14 cellular contexts compared by ENCODE assay signal in the genomic region with DNA sequence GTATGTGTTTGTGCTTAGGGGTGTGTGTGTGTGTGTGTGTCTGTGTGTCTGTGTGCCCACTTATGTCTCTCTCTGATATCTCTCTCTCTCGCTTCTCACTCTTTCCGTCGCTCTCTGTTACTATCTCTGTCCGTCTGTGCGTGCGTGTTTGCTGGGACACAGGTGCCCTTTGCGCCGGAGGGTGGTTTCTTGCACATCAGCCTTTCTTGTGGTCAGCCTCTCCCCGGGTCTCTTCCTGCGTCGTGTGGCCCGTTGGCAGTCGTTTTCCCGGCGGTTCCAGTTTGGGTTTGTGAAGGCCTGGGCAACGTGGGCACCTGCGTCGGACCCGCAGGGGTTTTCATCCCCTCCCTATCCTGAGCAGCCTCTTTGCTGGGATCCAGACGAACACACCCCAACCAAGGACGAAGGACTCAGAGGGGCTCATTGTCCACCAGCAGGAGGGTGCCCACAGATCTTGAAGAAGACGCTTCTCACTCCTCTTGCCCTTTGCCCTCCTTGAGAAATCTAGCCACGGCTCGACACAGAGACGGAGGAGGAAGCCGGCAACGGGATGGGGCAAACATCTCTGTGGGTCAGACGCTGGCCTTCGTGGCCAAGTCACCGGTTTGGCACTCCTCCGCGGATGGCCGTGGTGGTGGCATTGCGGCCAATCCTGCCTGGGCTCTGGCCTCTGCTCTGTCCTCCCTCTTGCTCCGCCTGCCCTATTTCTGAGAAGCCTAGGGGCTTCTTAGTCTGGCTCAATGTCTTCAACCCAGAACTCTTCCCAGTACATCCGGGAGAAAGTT. TPM values are rescaled to one million over a fixed set of nuclear protein-coding genes. Genes with fewer than 3 reads are reported as not detected.
DNase-seq lines count a peak whose midpoint lies in the region; TF ChIP-seq lines count a peak whose summit lies in the region.
"Had no signal": no experiment of that assay in that cellular context is flagged by ENCODE, and none has a peak within 500 bp of the region (broad histone marks: within the 10 kb centered on the region; RNA-seq: fewer than 3 reads in every experiment).

No MANE protein-coding gene starts in this region.

- H4K20me1 ChIP-seq in H9 (ENCODE audit: control insufficient read depth, insufficient read depth, insufficient read length) = no peaks in the 10 kb centered on the region

- H3K9me3 ChIP-seq in H9 (ENCODE audit: control insufficient read depth, low read depth, low read length) = no peaks in the 10 kb centered on the region
- H3K9me3 ChIP-seq: BE2C had no signal

- no peak overlapping the region for H3K9ac ChIP-seq in H9 (ENCODE audit: extremely low read depth, insufficient read length, low read length)

- H3K4me1 Mint-ChIP-seq in H9 (peaks cover 0 to 3% of the 10 kb centered on the region in 2 experiments; a peak in 2 of 4 replicates), endothelial cell (ENCODE audit: unreplicated experiment) (no peaks in the 10 kb centered on the region), Calu3 (ENCODE audit: low read depth, unreplicated experiment) (no peaks in the 10 kb centered on the region)

- H3K14ac ChIP-seq in H9 (ENCODE audit: insufficient read depth, low read length) = no peak overlapping the region

- H3K36me3 Mint-ChIP-seq in H9 (ENCODE audit: insufficient read depth in 1 of 3, low read depth in 3 of 3) = peaks cover 0 to 23% (median 12%) of the 10 kb centered on the region in 3 experiments; a peak in 6 of 7 replicates
- peaks cover 26% of the 10 kb centered on the region for H3K36me3 Mint-ChIP-seq in endothelial cell (ENCODE audit: low read depth, unreplicated experiment)
- H3K36me3 Mint-ChIP-seq in Calu3 (ENCODE audit: insufficient read depth, unreplicated experiment) = no peaks in the 10 kb centered on the region

- H3T11ph ChIP-seq in H9 (ENCODE audit: low read length) = no peak overlapping the region

- H3K4me3 Mint-ChIP-seq in H9 (no peak overlapping the region; a peak in 1 of 5 replicates), endothelial cell (ENCODE audit: unreplicated experiment) (peak overlapping the region; percentile 76), Calu3 (ENCODE audit: low read depth, unreplicated experiment) (no peak overlapping the region)
- H3K4me3 Mint-ChIP-seq: CD4-positive, alpha-beta memory T cell; HFFc6 had no signal

- H3K27me3 ChIP-seq in H9 (ENCODE audit: insufficient read depth, low read length) = no peaks in the 10 kb centered on the region
- H3K27me3 ChIP-seq: BE2C had no signal

- no peaks in the 10 kb centered on the region for H3K79me2 ChIP-seq in H9 (ENCODE audit: insufficient read depth, low read length)

- H2BK120ac ChIP-seq in H9 (ENCODE audit: low read depth, low read length, poor library complexity, severe bottlenecking) = no peak overlapping the region

- H2BK5ac ChIP-seq in H9 (ENCODE audit: insufficient read length, low read length) = no peak overlapping the region

- no peak overlapping the region for H4K5ac ChIP-seq in H9 (ENCODE audit: insufficient read length, low read depth, low read length)

- H3K23ac ChIP-seq in H9 (ENCODE audit: insufficient read length, low read depth, low read length) = no peak overlapping the region

- TF ChIP-seq CTCF in H9 (conservative IDR thresholded peaks at IDR 0.05) = no peak
- TF ChIP-seq CTCF in endothelial cell (IDR thresholded peaks at IDR 0.05; ENCODE audit: unreplicated experiment) = no peak
- no peak for TF ChIP-seq CTCF in Calu3 (IDR thresholded peaks at IDR 0.05; ENCODE audit: unreplicated experiment)

- intact Hi-C loops in Calu3 (cut with micrococcal nuclease; ENCODE audit: unreplicated experiment) = no loop called here

- H2AFZ ChIP-seq in H9 (ENCODE audit: low read length) = no peak overlapping the region

- no peak overlapping the region for H3K4me2 ChIP-seq in H9 (ENCODE audit: insufficient read depth, insufficient read length, low read length)
- H3K4me2 ChIP-seq: A549 had no signal

- H4K91ac ChIP-seq in H9 (ENCODE audit: insufficient read length, low read depth, low read length) = no peak overlapping the region

- H3K27me3 Mint-ChIP-seq in H9 (ENCODE audit: low read depth) (no peaks in the 10 kb centered on the region), endothelial cell (ENCODE audit: unreplicated experiment) (peaks cover 11% of the 10 kb centered on the region), Calu3 (ENCODE audit: unreplicated experiment) (no peaks in the 10 kb centered on the region)
- H3K27me3 Mint-ChIP-seq: CD4-positive, alpha-beta memory T cell had no signal

- no TSS peak for BruUV-seq in Calu3 (replicated peaks; lab: Mats Ljungman, UMichigan)

- no peak overlapping the region for H2BK20ac ChIP-seq in H9 (ENCODE audit: low read depth, low read length, poor library complexity, severe bottlenecking)

- no peak overlapping the region for H3K56ac ChIP-seq in H9 (ENCODE audit: insufficient read length, low read depth, low read length)

- no peak overlapping the region for H2BK12ac ChIP-seq in H9 (ENCODE audit: insufficient read length, low read depth, low read length)

- no peaks in the 10 kb centered on the region for H3K23me2 ChIP-seq in H9 (ENCODE audit: insufficient read length, low read depth, low read length, poor library complexity, severe bottlenecking)

- CTCF ChIA-PET in Calu3 (lab: Charles Lee) = no interaction called here

- no peak overlapping the region for H2AK5ac ChIP-seq in H9 (ENCODE audit: insufficient read length, low read length)

- H4K8ac ChIP-seq in H9 (replicated peaks; ENCODE audit: insufficient read length, low read depth, low read length) = no peak overlapping the region

- no peaks in the 10 kb centered on the region for H3K79me1 ChIP-seq in H9 (ENCODE audit: insufficient read depth, low read depth, low read length, poor library complexity, severe bottlenecking)

- H3K4ac ChIP-seq in H9 (ENCODE audit: low read depth, low read length) = no peak overlapping the region

- peak; percentile 19 for DNase-seq in activated CD8-positive, alpha-beta memory T cell treated with anti-CD3 and anti-CD28 coated beads for 24 hours
- DNase-seq in activated CD8-positive, alpha-beta memory T cell treated with anti-CD3 and anti-CD28 coated beads, Interleukin-2, amount 50 U/mL, for 48 hours = no peak
- DNase-seq in H9 (no peak), endothelial cell (ENCODE audit: low spot score) (no peak), Calu3 (no peak), NCI-H128 (lab: John Stamatoyannopoulos, UW; ENCODE audit: unreplicated experiment) (no peak)
- DNase-seq: BE2C; CD4-positive, alpha-beta memory T cell; DMS153; GOT3; HCEC 1CT; HFFc6 had no signal

- H3K27ac Mint-ChIP-seq in H9 (peak overlapping the region; percentile 26 to 68 (median 67); a peak in 4 of 7 replicates), endothelial cell (ENCODE audit: unreplicated experiment) (no peak overlapping the region), Calu3 (ENCODE audit: unreplicated experiment) (no peak overlapping the region)
- H3K27ac Mint-ChIP-seq: CD4-positive, alpha-beta memory T cell; HFFc6 had no signal

- no CpG with 5 or more reads among the region's 36 CpGs for WGBS in H9 (ENCODE audit: extremely low coverage, insufficient read length, low lambda C conversion rate)

- H3K9me3 Mint-ChIP-seq in H9 = peaks cover 3 to 9% of the 10 kb centered on the region in 2 experiments; a peak in 4 of 5 replicates
- peaks cover 28% of the 10 kb centered on the region for H3K9me3 Mint-ChIP-seq in endothelial cell (ENCODE audit: unreplicated experiment)
- H3K9me3 Mint-ChIP-seq in Calu3 (ENCODE audit: low read depth, unreplicated experiment) = peaks cover 23% of the 10 kb centered on the region

- H2BK15ac ChIP-seq in H9 (ENCODE audit: low read depth, low read length) = no peak overlapping the region

- H3K27ac ChIP-seq in H9 (ENCODE audit: insufficient read length, low read depth, low read length) = no peak overlapping the region
- H3K27ac ChIP-seq: A549, C4-2B had no signal

- H3K18ac ChIP-seq in H9 (ENCODE audit: insufficient read length, low read depth, low read length) = no peak overlapping the region

- no peaks in the 10 kb centered on the region for H3K4me1 ChIP-seq in H9 (ENCODE audit: insufficient read depth, low read length)
- H3K4me1 ChIP-seq: A549, BE2C had no signal

RNA-seq across cellular contexts. Expression of gene ZNF146, which starts 52.3 kb away (rescaled TPM):
- total RNA-seq in H9 (2021) (166 and 167 TPM in 2 replicates), endothelial cell (ENCODE audit: unreplicated experiment) (45.5 TPM), Calu3 (2022) (112 and 123 TPM in 2 replicates)

RNA-seq across cellular contexts. Expression of gene ZNF565, which starts 52.8 kb away (rescaled TPM):
- total RNA-seq in H9 (2021) = 4.8 and 5.3 TPM in 2 replicates
- 3.7 TPM for total RNA-seq in endothelial cell (ENCODE audit: unreplicated experiment)
- total RNA-seq in Calu3 (2022) = 6.3 and 6.7 TPM in 2 replicates

Comparison
In these comparisons a context has a peak if more than half of its experiments do, and no peak if none do; other contexts are left out.
1. H3K27ac Mint-ChIP-seq: peak in H9 (3 of 3); none in endothelial cell (single experiment) and Calu3 (single experiment).